In genomic region chr16:1330931-1331711, GRCh38 we compare ENCODE assay signal across 8 cellular contexts. TPM values are rescaled to one million over a fixed set of nuclear protein-coding genes. Genes with fewer than 3 reads are reported as not detected.
DNase-seq lines count a peak whose midpoint lies in the region; TF ChIP-seq lines count a peak whose summit lies in the region.
"Had no signal": no experiment of that assay in that cellular context is flagged by ENCODE, and none has a peak within 500 bp of the region (broad histone marks: within the 10 kb centered on the region; RNA-seq: fewer than 3 reads in every experiment).

No MANE protein-coding gene starts in this region.

- H3K4me2 ChIP-seq in PC-9 (peak overlapping the region; percentile 82), skeletal muscle satellite cell (ENCODE audit: low read length) (peak overlapping the region; percentile 73)

- H3K36me3 ChIP-seq in PC-9 (ENCODE audit: low read depth), result no peaks in the 10 kb centered on the region
- H3K36me3 ChIP-seq in iPS-15b (ENCODE audit: control insufficient read depth, insufficient read depth, low read length), result no peaks in the 10 kb centered on the region
- no peaks in the 10 kb centered on the region for H3K36me3 ChIP-seq in skeletal muscle satellite cell (ENCODE audit: insufficient read depth, low read length)

- peak overlapping the region; percentile 71; the same call in 1 of the 2 replicates for H2AFZ ChIP-seq in PC-9

- no peaks in the 10 kb centered on the region for H3K79me2 ChIP-seq in PC-9 (ENCODE audit: low read depth)

- peaks cover 9% of the 10 kb centered on the region; the same call in 1 of the 2 replicates for H3F3A ChIP-seq in PC-9 (ENCODE audit: insufficient read depth, low read depth)

- H3K27me3 ChIP-seq in PC-9 (ENCODE audit: insufficient read depth, low read depth) (no peaks in the 10 kb centered on the region), iPS-15b (ENCODE audit: control insufficient read depth, insufficient read depth, low read length) (peaks cover 32% of the 10 kb centered on the region), skeletal muscle satellite cell (ENCODE audit: control insufficient read depth, insufficient read depth, low read length) (peaks cover 47% of the 10 kb centered on the region)

- no peak overlapping the region for H3K27ac ChIP-seq in PC-9

- no peaks in the 10 kb centered on the region for H4K20me1 ChIP-seq in PC-9 (ENCODE audit: insufficient read depth)

- POLR2A ChIA-PET in PC-9 (lab: Charles Lee; ENCODE audit: unreplicated experiment), result interaction anchor here (0.6 to 1.2 kb wide), 4 partner anchors 12 to 90 kb away, joined by 3 to 14 read pairs (median 6); partner anchors contain the start of gene UQCC4

- BruUV-seq in PC-9 (replicated peaks; lab: Mats Ljungman, UMichigan), result TSS peak; percentile 87

- H3K9me3 ChIP-seq in PC-9 (ENCODE audit: insufficient read depth, low read depth) (no peaks in the 10 kb centered on the region), iPS-15b (ENCODE audit: control insufficient read depth, insufficient read depth, low read length) (no peaks in the 10 kb centered on the region), skeletal muscle satellite cell (replicated peaks; ENCODE audit: low read length) (no peaks in the 10 kb centered on the region)

- CTCF ChIA-PET in PC-9 (lab: Charles Lee), result interaction anchor here (0.6 kb wide), 2 partner anchors 28 to 89 kb away, joined by 3 to 10 read pairs; no protein-coding TSS in a partner anchor

- no peaks in the 10 kb centered on the region for H3K9me2 ChIP-seq in PC-9 (ENCODE audit: insufficient read depth)

- intact Hi-C loops in PC-9 (cut with micrococcal nuclease; ENCODE audit: unreplicated experiment), result loop anchor here (5.0 kb wide), 1 partner anchor 281 kb away; the partner anchor contains the start of genes CRAMP1 and IFT140

- DNase-seq in PC-9 (no peak), H4 (ENCODE audit: low spot score) (no peak), NOMO-1 (lab: John Stamatoyannopoulos, UW; ENCODE audit: unreplicated experiment in 2 of 2) (no peak)
- no peak for DNase-seq in stimulated activated CD4-positive, alpha-beta T cell treated with anti-CD3 and anti-CD28 coated beads, Interleukin-15, amount 100 ng/mL, for 24 hours
- DNase-seq: NCI-H1694 had no signal

- TF ChIP-seq CTCF in GM12874 (IDR thresholded peaks at IDR 0.05; ENCODE audit: insufficient read depth, low read depth, low read length) (0 out of 2 replicates have a peak, but pooled peaks have one; percentile 4), PC-9 (conservative IDR thresholded peaks at IDR 0.05) (no peak)

- H3K4me3 ChIP-seq in PC-9, result peak overlapping the region; percentile 49; the same call in 1 of the 2 replicates
- H3K4me3 ChIP-seq in iPS-15b (ENCODE audit: low read depth, low read length), result peak overlapping the region; percentile 49
- H3K4me3 ChIP-seq in skeletal muscle satellite cell (ENCODE audit: low read length), result peak overlapping the region; percentile 52

- H3K4me1 ChIP-seq in PC-9 (replicated peaks; ENCODE audit: insufficient read depth) (peaks cover 15% of the 10 kb centered on the region), iPS-15b (ENCODE audit: control insufficient read depth, insufficient read depth, low read length) (no peaks in the 10 kb centered on the region), skeletal muscle satellite cell (ENCODE audit: control insufficient read depth, insufficient read depth, low read length) (peaks cover 18% of the 10 kb centered on the region)

- no peak overlapping the region for H3K9ac ChIP-seq in iPS-15b (ENCODE audit: low read depth, low read length)
- H3K9ac ChIP-seq in skeletal muscle satellite cell (ENCODE audit: low read depth, low read length), result no peak overlapping the region

RNA-seq across cellular contexts. Expression of gene BAIAP3, which starts 2.3 kb away (rescaled TPM):
- total RNA-seq in PC-9 (2021), result 35.0 and 47.3 TPM in 2 replicates
- 1.1 TPM in 1 of 2 replicates, not detected in the other for total RNA-seq in skeletal muscle satellite cell (2012; rRNA removed)
- total RNA-seq in H4 (2014; rRNA removed; shearing (Covaris generic)), result 0.06 and 1.3 TPM in 2 replicates

RNA-seq across cellular contexts. Expression of gene TSR3, which starts 20.6 kb away (rescaled TPM):
- 69.5 and 108 TPM in 2 replicates for total RNA-seq in PC-9 (2021)
- total RNA-seq in skeletal muscle satellite cell (2012; rRNA removed), result 48.7 and 60.5 TPM in 2 replicates
- total RNA-seq in H4 (2014; rRNA removed; shearing (Covaris generic)), result 41.5 and 53.8 TPM in 2 replicates

RNA-seq across cellular contexts. Expression of gene GNPTG, which starts 20.6 kb away (rescaled TPM):
- 40.6 and 50.7 TPM in 2 replicates for total RNA-seq in PC-9 (2021)
- total RNA-seq in skeletal muscle satellite cell (2012; rRNA removed), result 27.1 and 47.0 TPM in 2 replicates
- 27.9 and 37.1 TPM in 2 replicates for total RNA-seq in H4 (2014; rRNA removed; shearing (Covaris generic))

RNA-seq across cellular contexts. Expression of gene UBE2I, which starts 21.7 kb away (rescaled TPM):
- 218 and 271 TPM in 2 replicates for total RNA-seq in PC-9 (2021)
- total RNA-seq in skeletal muscle satellite cell (2012; rRNA removed), result 61.9 and 64.4 TPM in 2 replicates
- 77.4 and 121 TPM in 2 replicates for total RNA-seq in H4 (2014; rRNA removed; shearing (Covaris generic))

Comparison
In these comparisons a context has a peak if more than half of its experiments do, and no peak if none do; other contexts are left out.
1. RNA of gene BAIAP3, which starts 2.3 kb away (total RNA-seq): 35.0 to 47.3 TPM in PC-9; 0.06 to 1.3 TPM in H4; every median in the first group is over 10 times any median in the second.
2. Peak in every context shown above with its lines, with median percentiles within 50 percentile points of each other: H3K4me3 ChIP-seq.